18 cellular contexts compared by ENCODE assay signal in genomic region chr15:79050977-79051376, GRCh38. TPM values are rescaled to one million over a fixed set of nuclear protein-coding genes. Genes with fewer than 3 reads are reported as not detected.
DNase-seq lines count a peak whose midpoint lies in the region; ATAC-seq and TF ChIP-seq lines count a peak whose summit lies in the region.
"Had no signal": no experiment of that assay in that cellular context is flagged by ENCODE, and none has a peak within 500 bp of the region (broad histone marks: within the 10 kb centered on the region; RNA-seq: fewer than 3 reads in every experiment).

No MANE protein-coding gene starts in this region.

- peak overlapping the region; percentile 3 for H3K27ac ChIP-seq in neural progenitor cell
- H3K27ac ChIP-seq in temporal lobe (ENCODE audit: low read depth, low read length), result peak overlapping the region; percentile 2
- H3K27ac ChIP-seq: KMS-11, RWPE1 had no signal

- H3K27me3 Mint-ChIP-seq in neural progenitor cell (ENCODE audit: insufficient read depth, low read depth), result peaks cover 21% of the 10 kb centered on the region

- no peaks in the 10 kb centered on the region for H3K36me3 ChIP-seq in neural progenitor cell

- H2AFZ ChIP-seq in neural progenitor cell (replicated peaks), result no peak overlapping the region

- no peak overlapping the region for H3K4me3 ChIP-seq in neural progenitor cell

- H3K9ac ChIP-seq in neural progenitor cell, result no peak overlapping the region
- H3K9ac ChIP-seq: KMS-11 had no signal

- H3K4me2 ChIP-seq in neural progenitor cell, result peak overlapping the region; percentile 5
- H3K4me2 ChIP-seq: KMS-11 had no signal

- no peak overlapping the region for H3K4me3 Mint-ChIP-seq in neural progenitor cell
- H3K4me3 Mint-ChIP-seq: CD8-positive, alpha-beta T cell had no signal

- H4K20me1 ChIP-seq in neural progenitor cell (ENCODE audit: low read depth), result no peaks in the 10 kb centered on the region

- ATAC-seq in GM19324 (IDR thresholded peaks at IDR 0.05; ENCODE audit: low FRiP score, unreplicated experiment), result no peak
- ATAC-seq: CD8-positive, alpha-beta T cell; PC-3; SK-N-SH treated with all-trans-retinoic acid at 6 μM for 48 hours had no signal

- peaks cover 12% of the 10 kb centered on the region for H3K4me1 Mint-ChIP-seq in neural progenitor cell

- no peaks in the 10 kb centered on the region for H3K9me3 ChIP-seq in neural progenitor cell (ENCODE audit: low read depth)

- no peaks in the 10 kb centered on the region for H3K9me3 Mint-ChIP-seq in neural progenitor cell
- H3K9me3 Mint-ChIP-seq: CD8-positive, alpha-beta T cell had no signal

- no peaks in the 10 kb centered on the region for H3K27me3 ChIP-seq in neural progenitor cell

- no peaks in the 10 kb centered on the region for H3K36me3 Mint-ChIP-seq in neural progenitor cell
- H3K36me3 Mint-ChIP-seq: CD8-positive, alpha-beta T cell had no signal

- no peak for TF ChIP-seq CTCF in neural progenitor cell (IDR thresholded peaks at IDR 0.05)

- no peak overlapping the region for H3K27ac Mint-ChIP-seq in neural progenitor cell
- H3K27ac Mint-ChIP-seq: CD8-positive, alpha-beta T cell had no signal

- H3K4me1 ChIP-seq in neural progenitor cell, result peaks cover 14% of the 10 kb centered on the region

- no peaks in the 10 kb centered on the region for H3F3A ChIP-seq in neural progenitor cell (ENCODE audit: low read depth)

- H3K79me2 ChIP-seq in neural progenitor cell (ENCODE audit: low read depth), result no peaks in the 10 kb centered on the region

- DNase-seq in NCI-H2227 (lab: John Stamatoyannopoulos, UW; ENCODE audit: unreplicated experiment), result peak; percentile 14
- DNase-seq in NCI-H2227 treated with DMSO at 0.1 percent for 48 hours (lab: John Stamatoyannopoulos, UW), result no peak
- DNase-seq in foreskin melanocyte, result peak; percentile 15
- DNase-seq in neural progenitor cell (ENCODE audit: low spot score), result peak; percentile 56
- DNase-seq in NCI-H748 treated with DMSO at 0.1 percent for 48 hours (lab: John Stamatoyannopoulos, UW), result no peak
- DNase-seq in HPDE6-E6E7 (ENCODE audit: extremely low spot score), result no peak
- DNase-seq: CD8-positive, alpha-beta T cell; MV-4-11; NCI-H1930; NCI-H226; NCI-H524 treated with DMSO at 0.1 percent for 48 hours; PC-3; SIG-M5 had no signal

RNA-seq across cellular contexts. Expression of gene RASGRF1, which starts 39.6 kb away (rescaled TPM):
- total RNA-seq in neural progenitor cell (ENCODE audit: low replicate concordance) (0.22 and 0.59 TPM in 2 replicates), temporal lobe (3.7 TPM)
- total RNA-seq: CD8-positive, alpha-beta T cell; PC-3 had no signal

Comparison
In these comparisons a context has a peak if more than half of its experiments do, and no peak if none do; other contexts are left out.
1. DNase-seq: peak in NCI-H2227 (single experiment), foreskin melanocyte (single experiment) and neural progenitor cell (single experiment); none in NCI-H2227 treated with DMSO at 0.1 percent for 48 hours (single experiment), NCI-H748 treated with DMSO at 0.1 percent for 48 hours (single experiment) and HPDE6-E6E7 (single experiment).